ENCODE assay signal across 11 cellular contexts in the genomic region with DNA sequence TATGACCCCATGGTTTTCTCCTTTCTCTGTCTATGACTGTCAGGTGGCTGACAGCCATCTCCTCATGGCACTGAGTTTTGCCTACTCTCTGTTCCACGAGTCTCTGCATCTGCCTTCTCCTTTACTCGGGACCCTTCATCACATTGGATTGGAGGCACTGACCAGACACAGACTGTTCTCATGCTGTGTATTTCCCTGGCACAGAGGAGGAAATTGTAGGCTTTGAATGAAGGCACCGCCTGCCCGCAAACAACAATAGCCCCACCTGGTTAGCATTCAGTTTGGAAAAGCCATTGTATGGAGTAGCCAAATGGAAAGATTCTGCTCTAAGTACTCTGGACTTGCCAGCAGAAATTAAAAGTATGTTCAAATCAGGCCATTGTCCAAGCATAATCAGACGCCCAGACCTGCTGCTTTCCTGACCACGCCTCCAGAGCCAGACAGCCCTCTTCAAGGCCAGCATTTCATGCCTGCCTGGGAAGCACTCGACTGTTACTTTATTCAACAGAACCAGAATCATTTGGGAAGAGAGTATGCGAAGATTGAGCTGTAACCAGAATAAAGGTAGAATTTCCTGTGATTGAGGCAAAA. TPM values are rescaled to one million over a fixed set of nuclear protein-coding genes. Genes with fewer than 3 reads are reported as not detected.
DNase-seq lines count a peak whose midpoint lies in the region; ATAC-seq and TF ChIP-seq lines count a peak whose summit lies in the region.
"Had no signal": no experiment of that assay in that cellular context is flagged by ENCODE, and none has a peak within 500 bp of the region (broad histone marks: within the 10 kb centered on the region; RNA-seq: fewer than 3 reads in every experiment).

No MANE protein-coding gene starts in this region.

- no peak overlapping the region for H3K4me3 ChIP-seq in heart left ventricle
- no peak overlapping the region for H3K4me3 ChIP-seq in thyroid gland (replicated peaks in 1 of 3)
- H3K4me3 ChIP-seq in MG63, result no peak overlapping the region
- no peak overlapping the region for H3K4me3 ChIP-seq in spleen

- H3K9me3 ChIP-seq in heart left ventricle (no peaks in the 10 kb centered on the region), thyroid gland (no peaks in the 10 kb centered on the region), MG63 (no peaks in the 10 kb centered on the region), spleen (no peaks in the 10 kb centered on the region)

- H3K36me3 ChIP-seq in heart left ventricle, result no peaks in the 10 kb centered on the region
- no peaks in the 10 kb centered on the region for H3K36me3 ChIP-seq in thyroid gland
- no peaks in the 10 kb centered on the region for H3K36me3 ChIP-seq in MG63
- no peaks in the 10 kb centered on the region for H3K36me3 ChIP-seq in spleen

- ATAC-seq in heart left ventricle, result peak; percentile 36 to 74 (median 56)
- no peak for ATAC-seq in Right ventricle myocardium inferior
- no peak for ATAC-seq in HG03457 (IDR thresholded peaks at IDR 0.05; ENCODE audit: unreplicated experiment)

- intact Hi-C loops in heart left ventricle (cut with DNase I) (no loop called here), Right ventricle myocardium inferior (cut with DNase I) (no loop called here), thyroid gland (cut with DNase I) (no loop called here), spleen (cut with DNase I; ENCODE audit: low total_unique reads) (no loop called here)

- H3K27me3 ChIP-seq in heart left ventricle, result no peaks in the 10 kb centered on the region
- H3K27me3 ChIP-seq in thyroid gland, result no peaks in the 10 kb centered on the region
- H3K27me3 ChIP-seq in MG63, result no peaks in the 10 kb centered on the region
- no peaks in the 10 kb centered on the region for H3K27me3 ChIP-seq in spleen (replicated peaks in 1 of 7)

- 38 to 50% (median 43%) methylated on average over 8 of the region's 8 CpGs for WGBS in heart left ventricle, 4 donors
- 13 to 25% methylated on average over 8 of the region's 8 CpGs for WGBS in thyroid gland, 2 donors
- 66 to 83% (median 77%) methylated on average over 8 of the region's 8 CpGs for WGBS in spleen, 5 donors

- DNase-seq in heart left ventricle, result no peak
- no peak for DNase-seq in Right ventricle myocardium inferior (ENCODE audit: missing footprints)
- DNase-seq in NCI-H748 (lab: John Stamatoyannopoulos, UW; ENCODE audit: unreplicated experiment), result peak; percentile 54
- peak; percentile 57 for DNase-seq in kidney glomerular epithelial cell (lab: John Stamatoyannopoulos, UW)
- peak; percentile 90 to 92 for DNase-seq in thyroid gland
- DNase-seq in MG63, result no peak
- DNase-seq in spleen, result no peak
- DNase-seq: activated CD4-positive, alpha-beta T cell treated with anti-CD3 and anti-CD28 coated beads, Interleukin-2, amount 50 U/mL, for 4 hours; GDM1; islet precursor cell had no signal

- TF ChIP-seq CTCF in heart left ventricle (IDR thresholded peaks at IDR 0.05), result no peak
- no peak for TF ChIP-seq CTCF in thyroid gland (IDR thresholded peaks at IDR 0.05)
- TF ChIP-seq CTCF in spleen (IDR thresholded peaks at IDR 0.05 in 8 of 11, conservative IDR thresholded peaks at IDR 0.05 in 3 of 11), result no peak

- peaks cover 0 to 35% (median 2%) of the 10 kb centered on the region in 12 donors for H3K4me1 ChIP-seq in heart left ventricle
- peaks cover 17 to 33% of the 10 kb centered on the region in 2 donors for H3K4me1 ChIP-seq in thyroid gland
- H3K4me1 ChIP-seq in spleen, result peaks cover 22 to 86% (median 52%) of the 10 kb centered on the region in 6 donors

- H3K27ac ChIP-seq in heart left ventricle (no peak overlapping the region), thyroid gland (peak overlapping the region; percentile 79 to 88 (median 84)), spleen (peak overlapping the region in 4 of 8 donors; percentile 68 to 82 (median 74))

- TF ChIP-seq POLR2A in heart left ventricle (IDR thresholded peaks at IDR 0.05), result no peak
- TF ChIP-seq POLR2A in thyroid gland (IDR thresholded peaks at IDR 0.05), result peak in 1 of 2 donors; percentile 12
- TF ChIP-seq POLR2A in spleen (IDR thresholded peaks at IDR 0.05), result no peak

RNA-seq across cellular contexts. Expression of a gene that starts 8.0 kb away (rescaled TPM):
- total RNA-seq in heart left ventricle, result 10 to 100 TPM; 12.8 to 59.8 (median 20.3) TPM
- 1 to 10 TPM; 4.0 to 8.1 TPM for polyA plus RNA-seq in heart left ventricle
- total RNA-seq in Right ventricle myocardium inferior, result 24.1 TPM
- 10 to 100 TPM; 19.9 to 29.6 (median 28.9) TPM for total RNA-seq in thyroid gland
- total RNA-seq in MG63 (2014; rRNA removed; shearing (Covaris generic); ENCODE audit: low replicate concordance), result 0.23 and 0.86 TPM in 2 replicates
- 100 to 1,000 TPM in 6 of 7 donors, 10 to 100 TPM in 1; 81.6 to 193 (median 171) TPM for total RNA-seq in spleen
- 10 to 100 TPM; 23.0 to 32.3 (median 31.5) TPM for polyA plus RNA-seq in spleen

Comparison
In these comparisons a context has a peak if more than half of its experiments do, and no peak if none do; other contexts are left out.
1. ATAC-seq: peak in heart left ventricle (4 of 4); none in Right ventricle myocardium inferior (single experiment) and HG03457 (single experiment).
2. DNase-seq: peak in NCI-H748 (single experiment), kidney glomerular epithelial cell (single experiment) and thyroid gland (2 of 2); none in heart left ventricle (0 of 5), Right ventricle myocardium inferior (single experiment), MG63 (single experiment) and spleen (single experiment).
3. H3K27ac ChIP-seq: peak in thyroid gland (3 of 3); none in heart left ventricle (0 of 12).